13 cellular contexts compared by ENCODE assay signal in genomic region chr7:47537716-47538640, GRCh38. TPM values are rescaled to one million over a fixed set of nuclear protein-coding genes. Genes with fewer than 3 reads are reported as not detected.
DNase-seq lines count a peak whose midpoint lies in the region; ATAC-seq, FAIRE-seq and TF ChIP-seq lines count a peak whose summit lies in the region.
"Had no signal": no experiment of that assay in that cellular context is flagged by ENCODE, and none has a peak within 500 bp of the region (broad histone marks: within the 10 kb centered on the region; RNA-seq: fewer than 3 reads in every experiment).

No MANE protein-coding gene starts in this region.

- ATAC-seq in gastrocnemius medialis (no peak), GM21515 (IDR thresholded peaks at IDR 0.05; ENCODE audit: unreplicated experiment) (no peak)
- ATAC-seq: activated CD8-positive, alpha-beta T cell treated with anti-CD3 and anti-CD28 coated beads, Interleukin-2, amount 10 ng/mL, durations not matched to agents 7 days and 5 days; stimulated activated naive CD8-positive, alpha-beta T cell treated with anti-CD3 and anti-CD28 coated beads, Interleukin-15, Interleukin-2, amounts not matched to agents 100 U/mL and 50 U/mL, for 24 hours had no signal

- H3K4me1 Mint-ChIP-seq in CD14-positive monocyte (peaks cover 50% of the 10 kb centered on the region), astrocyte (ENCODE audit: low read depth, unreplicated experiment) (peaks cover 60% of the 10 kb centered on the region)

- in situ Hi-C loops in gastrocnemius medialis (cut with MboI; ENCODE audit: low sequenced_read_pairs in 4 of 4) = no loop called here

- no peaks in the 10 kb centered on the region for H3K9me3 ChIP-seq in astrocyte (ENCODE audit: insufficient read depth, low read depth, low read length)
- H3K9me3 ChIP-seq in kidney (ENCODE audit: control insufficient read depth in 1 of 2, low read length in 2 of 2) = no peaks in the 10 kb centered on the region
- H3K9me3 ChIP-seq in gastrocnemius medialis = no peaks in the 10 kb centered on the region

- peak overlapping the region; percentile 81 for H3K9ac ChIP-seq in astrocyte (ENCODE audit: low read length)
- H3K9ac ChIP-seq in kidney (ENCODE audit: low read length in 2 of 2) = peak overlapping the region in 1 of 2 donors; percentile 71

- H3K79me2 ChIP-seq in astrocyte (ENCODE audit: insufficient read depth, low read length) = peaks cover 60% of the 10 kb centered on the region

- no peaks in the 10 kb centered on the region for H3K27me3 ChIP-seq in astrocyte (ENCODE audit: insufficient read depth, low read length)
- no peaks in the 10 kb centered on the region for H3K27me3 ChIP-seq in gastrocnemius medialis

- no peak for FAIRE-seq in astrocyte (lab: Jason Lieb, UNC)
- no peak for FAIRE-seq in kidney (lab: Jason Lieb, UNC)
- FAIRE-seq: GM18507 had no signal

- peaks cover 17 to 30% (median 24%) of the 10 kb centered on the region in 3 donors for H3K27me3 Mint-ChIP-seq in CD14-positive monocyte (ENCODE audit: low read depth in 3 of 3)
- no peaks in the 10 kb centered on the region for H3K27me3 Mint-ChIP-seq in astrocyte (ENCODE audit: low read depth, unreplicated experiment)

- H3K36me3 ChIP-seq in astrocyte (ENCODE audit: insufficient read depth, low read length) (no peaks in the 10 kb centered on the region), kidney (ENCODE audit: control insufficient read depth in 1 of 2, insufficient read depth in 2 of 2, low read length in 2 of 2) (no peaks in the 10 kb centered on the region), gastrocnemius medialis (no peaks in the 10 kb centered on the region)

- DNase-seq in CD14-positive monocyte (ENCODE audit: low spot score) (no peak), astrocyte (ENCODE audit: low read depth) (peak; percentile 29), kidney (no peak), gastrocnemius medialis (no peak), NOMO-1 treated with DMSO at 0.1 percent for 48 hours (lab: John Stamatoyannopoulos, UW; ENCODE audit: unreplicated experiment) (no peak), RKO (ENCODE audit: low spot score) (no peak), NCI-H1105 treated with DMSO at 0.1 percent for 48 hours (lab: John Stamatoyannopoulos, UW) (no peak)
- DNase-seq: activated CD8-positive, alpha-beta T cell treated with anti-CD3 and anti-CD28 coated beads, Interleukin-2, amount 10 ng/mL, durations not matched to agents 7 days and 5 days; NCI-H2029 treated with DMSO at 0.1 percent for 48 hours; SHP77; stimulated activated naive CD8-positive, alpha-beta T cell treated with anti-CD3 and anti-CD28 coated beads, Interleukin-15, Interleukin-2, amounts not matched to agents 100 U/mL and 50 U/mL, for 24 hours had no signal

- H3K36me3 Mint-ChIP-seq in CD14-positive monocyte = peaks cover 60 to 64% of the 10 kb centered on the region in 2 donors
- H3K36me3 Mint-ChIP-seq in astrocyte (ENCODE audit: low read depth, unreplicated experiment) = peaks cover 12% of the 10 kb centered on the region

- H3K27ac Mint-ChIP-seq in CD14-positive monocyte = no peak overlapping the region
- peak overlapping the region; percentile 82 for H3K27ac Mint-ChIP-seq in astrocyte (ENCODE audit: unreplicated experiment)
- H3K27ac Mint-ChIP-seq: activated CD8-positive, alpha-beta T cell treated with anti-CD3 and anti-CD28 coated beads, Interleukin-2, amount 10 ng/mL, durations not matched to agents 7 days and 5 days had no signal

- H3K4me2 ChIP-seq in astrocyte (ENCODE audit: low read length) = peak overlapping the region; percentile 89

- H3K27ac ChIP-seq in astrocyte (ENCODE audit: low read depth, low read length) (no peak overlapping the region), kidney (ENCODE audit: low read depth in 2 of 2, low read length in 2 of 2) (peak overlapping the region; percentile 48 to 52), gastrocnemius medialis (peak overlapping the region in 2 of 4 donors; percentile 46 to 55)

- no peak for TF ChIP-seq POLR2A in gastrocnemius medialis (IDR thresholded peaks at IDR 0.05)

- H3K4me3 Mint-ChIP-seq in CD14-positive monocyte (peak overlapping the region; percentile 43 to 76), astrocyte (ENCODE audit: unreplicated experiment) (peak overlapping the region; percentile 86)
- H3K4me3 Mint-ChIP-seq: activated CD8-positive, alpha-beta T cell treated with anti-CD3 and anti-CD28 coated beads, Interleukin-2, amount 10 ng/mL, durations not matched to agents 7 days and 5 days had no signal

- peaks cover 47% of the 10 kb centered on the region for H3K4me1 ChIP-seq in astrocyte (ENCODE audit: insufficient read depth, low read length)
- H3K4me1 ChIP-seq in kidney (ENCODE audit: control insufficient read depth in 1 of 2, insufficient read depth in 1 of 2, low read depth in 1 of 2, low read length in 2 of 2) = peaks cover 37 to 55% of the 10 kb centered on the region in 2 donors
- peaks cover 25 to 26% of the 10 kb centered on the region in 2 donors for H3K4me1 ChIP-seq in gastrocnemius medialis

- peak overlapping the region; percentile 50 for H2AFZ ChIP-seq in astrocyte (ENCODE audit: low read depth, low read length)

- TF ChIP-seq CTCF in CD14-positive monocyte (IDR thresholded peaks at IDR 0.05) (no peak), astrocyte (IDR thresholded peaks at IDR 0.05; ENCODE audit: insufficient read depth, low read depth, low read length) (no peak), kidney (IDR thresholded peaks at IDR 0.05; ENCODE audit: borderline replicate concordance, extremely low read depth, insufficient read depth) (no peak), gastrocnemius medialis (IDR thresholded peaks at IDR 0.05 in 4 of 5, conservative IDR thresholded peaks at IDR 0.05 in 1 of 5) (no peak)

- intact Hi-C loops in CD14-positive monocyte (cut with micrococcal nuclease) (no loop called here), kidney (cut with DNase I) (no loop called here), gastrocnemius medialis (cut with DNase I; ENCODE audit: low total_unique reads) (loop anchor here (5.0 kb wide), 2 partner anchors 44 to 56 kb away; partner anchors contain the start of gene TNS3)

- H3K4me3 ChIP-seq in astrocyte (ENCODE audit: insufficient read depth, low read depth, low read length) (peak overlapping the region; percentile 56), kidney (ENCODE audit: low read length in 2 of 2) (peak overlapping the region; percentile 49 to 67), gastrocnemius medialis (peak overlapping the region; percentile 53 to 60 (median 56))

- H3K9me3 Mint-ChIP-seq in CD14-positive monocyte (peaks cover 0 to 12% (median 7%) of the 10 kb centered on the region in 7 donors), astrocyte (ENCODE audit: unreplicated experiment) (peaks cover 2% of the 10 kb centered on the region)

- H4K20me1 ChIP-seq in astrocyte (ENCODE audit: insufficient read depth, low read length) = peaks cover 32% of the 10 kb centered on the region

RNA-seq across cellular contexts. Expression of gene TNS3, which starts 43.9 kb away (rescaled TPM):
- polyA plus RNA-seq in CD14-positive monocyte = 1 to 10 TPM; 5.2 to 7.9 TPM
- total RNA-seq in astrocyte = 92.9 and 105 TPM in 2 replicates
- total RNA-seq in kidney = 198 TPM
- 38.4 TPM for polyA plus RNA-seq in kidney (ENCODE audit: insufficient read depth, low read depth, low replicate concordance)
- 10 to 100 TPM; 39.4 to 64.3 (median 50.5) TPM for total RNA-seq in gastrocnemius medialis
- total RNA-seq: activated CD8-positive, alpha-beta T cell treated with anti-CD3 and anti-CD28 coated beads, Interleukin-2, amount 10 ng/mL, durations not matched to agents 7 days and 5 days had no signal
